ENCODE assay signal across 8 cellular contexts in genomic region chr1:55215194-55216021, GRCh38. TPM values are rescaled to one million over a fixed set of nuclear protein-coding genes. Genes with fewer than 3 reads are reported as not detected.
DNase-seq lines count a peak whose midpoint lies in the region; TF ChIP-seq lines count a peak whose summit lies in the region.

TSS of gene USP24 (minus strand) at chr1:55215364. CDS start at chr1:55215113, 251 bp downstream.

- H3K36me3 ChIP-seq in MM.1S (replicated peaks; ENCODE audit: insufficient read depth, low read length), result no peaks in the 10 kb centered on the region
- no peaks in the 10 kb centered on the region for H3K36me3 ChIP-seq in cardiac muscle cell
- H3K36me3 ChIP-seq in trophoblast cell (ENCODE audit: control insufficient read depth in 1 of 2, insufficient read depth in 2 of 2, low read length in 2 of 2), result no peaks in the 10 kb centered on the region
- H3K36me3 ChIP-seq in transverse colon, result no peaks in the 10 kb centered on the region

- H3K79me2 ChIP-seq in MM.1S (ENCODE audit: low read length) (peaks cover 54% of the 10 kb centered on the region), trophoblast cell (ENCODE audit: control insufficient read depth, insufficient read depth, low read length, poor library complexity) (peaks cover 23% of the 10 kb centered on the region)

- H3K14ac ChIP-seq in trophoblast cell (ENCODE audit: low read length), result peak within 1 kb of the TSS; percentile 98

- H3K9me3 ChIP-seq in MM.1S (replicated peaks; ENCODE audit: insufficient read depth, low read length) (no peaks in the 10 kb centered on the region), cardiac muscle cell (ENCODE audit: low read depth) (no peaks in the 10 kb centered on the region), trophoblast cell (ENCODE audit: insufficient read depth, low read depth, low read length) (no peaks in the 10 kb centered on the region), transverse colon (no peaks in the 10 kb centered on the region)

- H3K4me3 ChIP-seq in GM08714 (ENCODE audit: low read length) (peak within 1 kb of the TSS; percentile 69), MM.1S (ENCODE audit: low read length) (peak within 1 kb of the TSS; percentile 96), cardiac muscle cell (peak within 1 kb of the TSS; percentile 61), trophoblast cell (ENCODE audit: low read depth, low read length) (peak within 1 kb of the TSS; percentile 88), transverse colon (peak within 1 kb of the TSS; percentile 62 to 94 (median 89))

- intact Hi-C loops in transverse colon (cut with DNase I; ENCODE audit: low total_unique reads), result no loop called here

- H3K4me2 ChIP-seq in MM.1S (ENCODE audit: low read depth, low read length), result peak within 1 kb of the TSS; percentile 97
- H3K4me2 ChIP-seq in trophoblast cell (ENCODE audit: low read length), result peak within 1 kb of the TSS; percentile 98

- H2AFZ ChIP-seq in MM.1S (ENCODE audit: low read length), result peak within 1 kb of the TSS; percentile 92
- H2AFZ ChIP-seq in trophoblast cell (ENCODE audit: insufficient read depth, low read length, poor library complexity), result peak within 1 kb of the TSS; percentile 98

- H3K4me1 ChIP-seq in MM.1S (ENCODE audit: low read length) (peaks cover 24% of the 10 kb centered on the region), cardiac muscle cell (ENCODE audit: low read depth) (peaks cover 25% of the 10 kb centered on the region), trophoblast cell (ENCODE audit: control insufficient read depth in 1 of 2, insufficient read depth in 2 of 2, low read length in 2 of 2) (peaks cover 0 to 9% of the 10 kb centered on the region in 2 experiments), transverse colon (peaks cover 27 to 61% (median 45%) of the 10 kb centered on the region in 4 donors)

- TF ChIP-seq CTCF in MM.1S (IDR thresholded peaks at IDR 0.05; ENCODE audit: low read length), result no peak
- TF ChIP-seq CTCF in cardiac muscle cell (IDR thresholded peaks at IDR 0.05; ENCODE audit: low read depth, low read length), result no peak
- TF ChIP-seq CTCF in transverse colon (IDR thresholded peaks at IDR 0.05), result no peak

- peak; percentile 89 for TF ChIP-seq POLR2A in transverse colon (IDR thresholded peaks at IDR 0.05)

- H2BK12ac ChIP-seq in trophoblast cell (ENCODE audit: low read length), result peak within 1 kb of the TSS; percentile 56

- in situ Hi-C loops in transverse colon (cut with MboI; ENCODE audit: low pct_ligation_motif_present in 1 of 4, low pct_unique_long_range_greater_than_20kb in 1 of 4, low sequenced_read_pairs in 3 of 4), result no loop called here

- peak within 1 kb of the TSS; percentile 96 for H2AK5ac ChIP-seq in trophoblast cell (ENCODE audit: low read length)

- H3K4ac ChIP-seq in trophoblast cell (ENCODE audit: low read depth, low read length), result peak within 1 kb of the TSS; percentile 98

- H2BK120ac ChIP-seq in trophoblast cell (ENCODE audit: insufficient read depth, low read length, poor library complexity), result peak within 1 kb of the TSS; percentile 95

- no peak within 1 kb of the TSS for H3K23ac ChIP-seq in trophoblast cell (ENCODE audit: low read length)

- no peaks in the 10 kb centered on the region for H3K9me2 ChIP-seq in MM.1S (replicated peaks; ENCODE audit: insufficient read depth, low read length)

- peaks cover 21% of the 10 kb centered on the region for H3K79me1 ChIP-seq in trophoblast cell (ENCODE audit: low read length)

- peak within 1 kb of the TSS; percentile 85 for H3K9ac ChIP-seq in MM.1S (ENCODE audit: low read length)
- peak within 1 kb of the TSS; percentile 92 for H3K9ac ChIP-seq in trophoblast cell (ENCODE audit: low read length)

- WGBS in trophoblast cell (ENCODE audit: extremely low coverage, insufficient coverage, insufficient read length), result no CpG with 5 or more reads among the region's 96 CpGs
- 1% methylated on average over 69 of the region's 96 CpGs; no CpG with 5 or more reads in 1 of the 2 donors for WGBS in transverse colon (ENCODE audit: low coverage in 1 of 2), 2 donors

- H3K18ac ChIP-seq in trophoblast cell (ENCODE audit: low read length), result peak within 1 kb of the TSS; percentile 99

- H3K27me3 ChIP-seq in MM.1S (replicated peaks; ENCODE audit: insufficient read depth, low read length), result no peaks in the 10 kb centered on the region
- no peaks in the 10 kb centered on the region for H3K27me3 ChIP-seq in cardiac muscle cell
- H3K27me3 ChIP-seq in trophoblast cell (ENCODE audit: insufficient read depth, low read length), result no peaks in the 10 kb centered on the region
- no peaks in the 10 kb centered on the region for H3K27me3 ChIP-seq in transverse colon

- no peak for TF ChIP-seq EP300 in transverse colon (IDR thresholded peaks at IDR 0.05; ENCODE audit: low read depth)

- H4K91ac ChIP-seq in trophoblast cell (ENCODE audit: low read depth, low read length), result peak within 1 kb of the TSS; percentile 93

- DNase-seq in HCEC 1CT, result peak; percentile 66
- peak; percentile 73 for DNase-seq in MM.1S
- DNase-seq in T follicular helper cell (ENCODE audit: low read depth), result peak; percentile 79
- DNase-seq in activated naive CD8-positive, alpha-beta T cell treated with anti-CD3 and anti-CD28 coated beads, Interleukin-2, amount 50 U/mL, for 16 hours (ENCODE audit: low read depth, low spot score), result peak; percentile 43
- peak; percentile 77 to 87 for DNase-seq in cardiac muscle cell (ENCODE audit: low read depth in 1 of 2, low spot score in 1 of 2)
- DNase-seq in trophoblast cell, result peak; percentile 55 to 78
- DNase-seq in transverse colon, result peak; percentile 88

- no peaks in the 10 kb centered on the region; the same call in 1 of the 2 replicates for H4K20me1 ChIP-seq in MM.1S (ENCODE audit: insufficient read depth, low read length)

- no peaks in the 10 kb centered on the region; the same call in 1 of the 2 replicates for H3F3A ChIP-seq in MM.1S (ENCODE audit: insufficient read depth, low read length)

- peak within 1 kb of the TSS; percentile 93 for H4K8ac ChIP-seq in trophoblast cell (ENCODE audit: low read depth, low read length)

- H2BK5ac ChIP-seq in trophoblast cell (ENCODE audit: low read depth, low read length, poor library complexity), result peak within 1 kb of the TSS; percentile 86

- H3K27ac ChIP-seq in MM.1S (ENCODE audit: low read length), result peak within 1 kb of the TSS; percentile 65; the same call in 1 of the 2 replicates
- peak within 1 kb of the TSS; percentile 98 for H3K27ac ChIP-seq in cardiac muscle cell
- H3K27ac ChIP-seq in trophoblast cell (ENCODE audit: low read depth, low read length), result peak within 1 kb of the TSS; percentile 96
- peak within 1 kb of the TSS; percentile 91 to 97 (median 94) for H3K27ac ChIP-seq in transverse colon

- peak within 1 kb of the TSS; percentile 85 for H4K12ac ChIP-seq in trophoblast cell (ENCODE audit: low read depth, low read length)

RNA-seq across cellular contexts. Expression of gene USP24, which starts in this region (rescaled TPM):
- 15.3 and 34.9 TPM in 2 replicates for total RNA-seq in cardiac muscle cell
- polyA plus RNA-seq in cardiac muscle cell, result 8.0 and 12.6 TPM in 2 replicates
- polyA plus RNA-seq in trophoblast cell (2013), result 14.7 and 15.2 TPM in 2 replicates
- total RNA-seq in transverse colon, result 10 to 100 TPM; 30.7 to 79.4 (median 48.9) TPM

Comparison
In these comparisons a context has a peak if more than half of its experiments do, and no peak if none do; other contexts are left out.
1. Peak in every context shown above with its lines: DNase-seq, H3K4me3 ChIP-seq and H3K27ac ChIP-seq.